1 cellular context compared by ENCODE assay signal in the genomic region with DNA sequence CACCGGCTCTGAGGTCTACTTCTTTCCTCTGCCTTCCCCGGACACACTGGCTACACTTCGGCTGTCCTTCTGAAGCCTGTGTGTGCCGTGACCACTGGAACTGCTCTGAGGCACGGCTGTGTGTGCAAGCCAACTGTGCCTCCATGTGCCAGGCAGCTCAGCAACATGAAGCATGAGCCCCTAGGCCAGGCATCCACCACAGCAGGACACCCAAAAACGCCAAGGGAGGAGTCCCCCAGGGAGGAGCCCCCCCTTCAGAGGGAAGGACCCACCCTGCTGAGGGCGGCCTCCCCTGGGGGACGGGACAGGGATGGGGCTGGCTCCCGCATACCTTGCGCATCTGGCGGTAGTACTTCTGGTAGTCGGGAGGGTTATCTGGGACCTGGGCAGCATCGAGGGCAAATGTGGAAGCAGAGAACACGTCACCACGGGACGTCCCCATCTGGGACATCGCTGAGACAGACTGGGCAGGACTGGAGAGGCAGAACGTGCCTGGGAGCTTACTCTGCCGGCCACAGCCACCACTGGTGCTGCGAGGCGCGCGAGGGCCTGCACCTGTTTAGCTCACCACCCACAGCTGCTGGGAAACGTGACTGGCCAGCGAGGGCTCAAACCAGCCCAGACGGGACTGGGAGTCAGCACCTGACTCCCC.
TF ChIP-seq lines count a peak whose summit lies in the region.

No MANE protein-coding gene starts in this region.

TF ChIP-seq in K562, 482 proteins besides CTCF, POLR2A, EP300 and RAD21:
- TF ChIP-seq, protein P1, sequence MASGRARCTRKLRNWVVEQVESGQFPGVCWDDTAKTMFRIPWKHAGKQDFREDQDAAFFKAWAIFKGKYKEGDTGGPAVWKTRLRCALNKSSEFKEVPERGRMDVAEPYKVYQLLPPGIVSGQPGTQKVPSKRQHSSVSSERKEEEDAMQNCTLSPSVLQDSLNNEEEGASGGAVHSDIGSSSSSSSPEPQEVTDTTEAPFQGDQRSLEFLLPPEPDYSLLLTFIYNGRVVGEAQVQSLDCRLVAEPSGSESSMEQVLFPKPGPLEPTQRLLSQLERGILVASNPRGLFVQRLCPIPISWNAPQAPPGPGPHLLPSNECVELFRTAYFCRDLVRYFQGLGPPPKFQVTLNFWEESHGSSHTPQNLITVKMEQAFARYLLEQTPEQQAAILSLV (tag; IDR thresholded peaks at IDR 0.05) = no peak
- TF ChIP-seq POLR2G (IDR thresholded peaks at IDR 0.05; ENCODE audit: low read depth, low read length) (peak; percentile 36), HEY1 (CRISPR knock-in tag; IDR thresholded peaks at IDR 0.05; ENCODE audit: borderline replicate concordance) (no peak)
